ENCODE assay signal across 17 cellular contexts in the genomic region with DNA sequence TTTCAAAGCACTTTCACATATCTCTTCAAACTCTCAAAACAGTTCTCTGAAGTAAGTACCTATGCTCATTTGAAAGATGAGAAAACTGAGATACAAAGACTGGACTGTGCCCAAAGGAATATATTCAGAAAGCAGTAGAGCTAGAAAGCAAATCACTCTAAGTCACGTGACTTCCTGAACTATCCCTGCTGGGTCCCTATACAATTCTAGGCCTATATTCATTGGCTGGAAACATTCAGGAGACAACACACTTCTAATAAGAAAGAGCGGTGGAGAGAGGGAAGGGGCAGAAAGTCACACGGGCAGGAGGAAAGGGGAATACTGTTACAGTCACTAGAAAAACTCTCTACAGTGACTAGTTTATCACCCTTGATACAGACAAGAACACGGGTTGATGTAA.
DNase-seq lines count a peak whose midpoint lies in the region; ATAC-seq, FAIRE-seq and TF ChIP-seq lines count a peak whose summit lies in the region.
"Had no signal": no experiment of that assay in that cellular context is flagged by ENCODE, and none has a peak within 500 bp of the region (broad histone marks: within the 10 kb centered on the region; RNA-seq: fewer than 3 reads in every experiment).

No MANE protein-coding gene starts in this region.

- no peak for TF ChIP-seq RAD21 in K562 (CRISPR knock-in tag; conservative IDR thresholded peaks at IDR 0.05 in 1 of 2, IDR thresholded peaks at IDR 0.05 in 1 of 2)

- H4K20me1 ChIP-seq in K562 (replicated peaks; ENCODE audit: control insufficient read depth, insufficient read depth, low read length) = no peaks in the 10 kb centered on the region
- no peaks in the 10 kb centered on the region for H4K20me1 ChIP-seq in neural progenitor cell (ENCODE audit: low read depth)

- H3K27me3 ChIP-seq in A673 (replicated peaks; ENCODE audit: insufficient read depth, low read depth, low read length, poor library complexity) = no peaks in the 10 kb centered on the region
- no peaks in the 10 kb centered on the region for H3K27me3 ChIP-seq in HL-60 (ENCODE audit: insufficient read depth, poor library complexity, severe bottlenecking)
- no peaks in the 10 kb centered on the region for H3K27me3 ChIP-seq in K562 (ENCODE audit: control insufficient read depth in 2 of 2, insufficient read depth in 2 of 2, low read length in 2 of 2)
- no peaks in the 10 kb centered on the region for H3K27me3 ChIP-seq in neural progenitor cell
- H3K27me3 ChIP-seq in prostate gland (replicated peaks; ENCODE audit: insufficient read depth) = no peaks in the 10 kb centered on the region
- H3K27me3 ChIP-seq: BLaER1 treated with 17β-estradiol and CSF1 and Interleukin-3, amounts not matched to agents 10 nM and 100 nM had no signal

- no peak for FAIRE-seq in K562 (lab: Jason Lieb, UNC)

- H3K4me1 ChIP-seq in A673 (ENCODE audit: insufficient read depth, low read length, poor library complexity, severe bottlenecking) (peaks cover 7% of the 10 kb centered on the region), K562 (replicated peaks in 1 of 2; ENCODE audit: control insufficient read depth in 2 of 2, insufficient read depth in 2 of 2, low read length in 2 of 2) (no peaks in the 10 kb centered on the region), neural progenitor cell (peaks cover 32% of the 10 kb centered on the region), prostate gland (replicated peaks) (no peaks in the 10 kb centered on the region)

- H3K4me3 ChIP-seq in A673 (ENCODE audit: low read depth, low read length, poor library complexity, severe bottlenecking) (no peak overlapping the region), HL-60 (replicated peaks; ENCODE audit: insufficient read depth, low read length) (no peak overlapping the region), K562 (no peak overlapping the region), neural progenitor cell (no peak overlapping the region), prostate gland (no peak overlapping the region)
- H3K4me3 ChIP-seq: BLaER1 treated with 17β-estradiol and CSF1 and Interleukin-3, amounts not matched to agents 10 nM and 100 nM; GM23248 had no signal

- H2AFZ ChIP-seq in K562 (ENCODE audit: low read depth, low read length) (no peak overlapping the region), neural progenitor cell (replicated peaks) (no peak overlapping the region)
- H2AFZ ChIP-seq: GM23248 had no signal

- H3K9me3 Mint-ChIP-seq in neural progenitor cell = no peaks in the 10 kb centered on the region
- H3K9me3 Mint-ChIP-seq: CD8-positive, alpha-beta T cell; H9 had no signal

- H3K27ac ChIP-seq in A673 (ENCODE audit: low read depth, low read length, poor library complexity, severe bottlenecking) (no peak overlapping the region), HL-60 (replicated peaks) (peak overlapping the region; percentile 16), K562 (ENCODE audit: extremely low read depth, low read depth, low read length) (no peak overlapping the region), neural progenitor cell (peak overlapping the region; percentile 61), prostate gland (no peak overlapping the region)
- H3K27ac ChIP-seq: BLaER1 treated with 17β-estradiol and CSF1 and Interleukin-3, amounts not matched to agents 10 nM and 100 nM; GM23248; KMS-11 had no signal

- DNase-seq in A673 (ENCODE audit: low spot score) (peak; percentile 22), HL-60 (ENCODE audit: low read depth in 1 of 2, low spot score in 1 of 2) (no peak), K562 (ENCODE audit: extremely low read depth in 1 of 4, low spot score in 3 of 4) (no peak), neural progenitor cell (ENCODE audit: low spot score) (peak; percentile 17), prostate gland (ENCODE audit: low spot score) (no peak), H4 (ENCODE audit: low spot score) (no peak)
- DNase-seq: 8988T; Calu3; CD8-positive, alpha-beta T cell; DMS79 treated with DMSO at 0.1 percent for 48 hours; GF-D8; GM23248; H9 had no signal

- H3K9ac ChIP-seq in K562 (ENCODE audit: insufficient read depth in 1 of 2, low read depth in 2 of 2, low read length in 2 of 2) (no peak overlapping the region), neural progenitor cell (no peak overlapping the region)
- H3K9ac ChIP-seq: BLaER1 treated with 17β-estradiol and CSF1 and Interleukin-3, amounts not matched to agents 10 nM and 100 nM; GM23248; KMS-11 had no signal

- H3K27me3 Mint-ChIP-seq in neural progenitor cell (ENCODE audit: insufficient read depth, low read depth) = no peaks in the 10 kb centered on the region
- H3K27me3 Mint-ChIP-seq: B cell had no signal

- intact Hi-C loops in A673 (cut with micrococcal nuclease; ENCODE audit: unreplicated experiment) (no loop called here), K562 (cut with micrococcal nuclease) (no loop called here), prostate gland (cut with DNase I) (no loop called here)

- H3K4me1 Mint-ChIP-seq in neural progenitor cell = peaks cover 28% of the 10 kb centered on the region

- in situ Hi-C loops in K562 (cut with MboI) = no loop called here

- ATAC-seq in K562 (no peak), HG03457 (IDR thresholded peaks at IDR 0.05; ENCODE audit: unreplicated experiment) (no peak)
- ATAC-seq: CD8-positive, alpha-beta T cell had no signal

- H3K9me3 ChIP-seq in A673 (ENCODE audit: low read depth, low read length, poor library complexity, severe bottlenecking) = no peaks in the 10 kb centered on the region
- H3K9me3 ChIP-seq in K562 (replicated peaks; ENCODE audit: control insufficient read depth, insufficient read depth, low read depth, low read length) = no peaks in the 10 kb centered on the region
- H3K9me3 ChIP-seq in neural progenitor cell (ENCODE audit: low read depth) = no peaks in the 10 kb centered on the region
- no peaks in the 10 kb centered on the region for H3K9me3 ChIP-seq in prostate gland
- H3K9me3 ChIP-seq: BLaER1 treated with 17β-estradiol and CSF1 and Interleukin-3, amounts not matched to agents 10 nM and 100 nM had no signal

- H3K4me2 ChIP-seq in K562 (ENCODE audit: insufficient read depth, low read length) (no peak overlapping the region), neural progenitor cell (peak overlapping the region; percentile 38)
- H3K4me2 ChIP-seq: KMS-11 had no signal

- POLR2A ChIA-PET in A673 (lab: Charles Lee; ENCODE audit: low non-redundant PET) (no interaction called here), K562 (lab: Yijun Ruan, JAX) (no interaction called here)

- peaks cover 4% of the 10 kb centered on the region for H3K9me1 ChIP-seq in K562 (ENCODE audit: control insufficient read depth, insufficient read depth, low read length)

- no peak for TF ChIP-seq POLR2A in K562 (conservative IDR thresholded peaks at IDR 0.05)
- no peak for TF ChIP-seq POLR2A in prostate gland (IDR thresholded peaks at IDR 0.05)

- H3K36me3 ChIP-seq in A673 (ENCODE audit: insufficient read depth, low read length, poor library complexity, severe bottlenecking) = no peaks in the 10 kb centered on the region
- H3K36me3 ChIP-seq in K562 (ENCODE audit: control insufficient read depth, insufficient read depth, low read length) = peaks cover 7% of the 10 kb centered on the region; the same call in 2 of the 3 replicates
- H3K36me3 ChIP-seq in neural progenitor cell = no peaks in the 10 kb centered on the region
- no peaks in the 10 kb centered on the region for H3K36me3 ChIP-seq in prostate gland

- no peak for TF ChIP-seq EP300 in K562 (IDR thresholded peaks at IDR 0.05; ENCODE audit: low read length)

- peaks cover 7% of the 10 kb centered on the region for H3K36me3 Mint-ChIP-seq in neural progenitor cell

- TF ChIP-seq CTCF in A673 (conservative IDR thresholded peaks at IDR 0.05; ENCODE audit: low read depth, low read length) (no peak), HL-60 (IDR thresholded peaks at IDR 0.05; ENCODE audit: insufficient read depth, low read length) (no peak), K562 (IDR thresholded peaks at IDR 0.05 in 2 of 3, conservative IDR thresholded peaks at IDR 0.05 in 1 of 3; ENCODE audit: insufficient read depth in 2 of 3, low read depth in 1 of 3, low read length in 3 of 3) (no peak), neural progenitor cell (IDR thresholded peaks at IDR 0.05) (no peak), prostate gland (IDR thresholded peaks at IDR 0.05) (no peak)

- BruUV-seq in A673 (replicated peaks; lab: Mats Ljungman, UMichigan) (no TSS peak), K562 (replicated peaks; lab: Mats Ljungman, UMichigan) (no TSS peak)

- H3K4me3 Mint-ChIP-seq in neural progenitor cell = no peak overlapping the region
- H3K4me3 Mint-ChIP-seq: B cell; CD8-positive, alpha-beta T cell; H9 had no signal

- H3K79me2 ChIP-seq in K562 (ENCODE audit: control insufficient read depth, insufficient read depth, low read length) (peaks cover 4% of the 10 kb centered on the region; the same call in 1 of the 3 replicates), neural progenitor cell (ENCODE audit: low read depth) (peaks cover 11% of the 10 kb centered on the region)

- no peaks in the 10 kb centered on the region for H3F3A ChIP-seq in neural progenitor cell (ENCODE audit: low read depth)

- WGBS in K562 (ENCODE audit: insufficient coverage, low coverage, missing lambda C conversion rate) = 79% methylated on average over 4 of the region's 4 CpGs
- whole genome bisulfite sequencing in prostate gland = 92% methylated on average over 4 of the region's 4 CpGs

- H3K27ac Mint-ChIP-seq in neural progenitor cell = peak overlapping the region; percentile 19
- H3K27ac Mint-ChIP-seq: B cell; CD8-positive, alpha-beta T cell had no signal

- CTCF ChIA-PET in A673 (lab: Charles Lee) (no interaction called here), K562 (lab: Yijun Ruan, JAX; ENCODE audit: low intra/inter-chr PET ratio) (no interaction called here)

TF ChIP-seq in K562, 482 proteins besides CTCF, POLR2A, EP300 and RAD21 (continues in another document):
- TF ChIP-seq PHF8 (IDR thresholded peaks at IDR 0.05; ENCODE audit: borderline replicate concordance, low read length) (no peak), TRIM28 (IDR thresholded peaks at IDR 0.05) (no peak), HDAC3 (IDR thresholded peaks at IDR 0.05; ENCODE audit: borderline replicate concordance, partially characterized antibody) (no peak), ASH1L (IDR thresholded peaks at IDR 0.05; ENCODE audit: borderline replicate concordance, low read depth, partially characterized antibody) (no peak), CCNT2 (IDR thresholded peaks at IDR 0.05; ENCODE audit: borderline replicate concordance, extremely low read depth, insufficient read length, low read depth, low read length) (no peak), HDAC6 (IDR thresholded peaks at IDR 0.05; ENCODE audit: low read depth, low read length) (no peak)
- TF ChIP-seq, protein P1, sequence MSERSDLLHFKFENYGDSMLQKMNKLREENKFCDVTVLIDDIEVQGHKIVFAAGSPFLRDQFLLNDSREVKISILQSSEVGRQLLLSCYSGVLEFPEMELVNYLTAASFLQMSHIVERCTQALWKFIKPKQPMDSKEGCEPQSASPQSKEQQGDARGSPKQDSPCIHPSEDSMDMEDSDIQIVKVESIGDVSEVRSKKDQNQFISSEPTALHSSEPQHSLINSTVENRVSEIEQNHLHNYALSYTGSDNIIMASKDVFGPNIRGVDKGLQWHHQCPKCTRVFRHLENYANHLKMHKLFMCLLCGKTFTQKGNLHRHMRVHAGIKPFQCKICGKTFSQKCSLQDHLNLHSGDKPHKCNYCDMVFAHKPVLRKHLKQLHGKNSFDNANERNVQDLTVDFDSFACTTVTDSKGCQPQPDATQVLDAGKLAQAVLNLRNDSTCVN (CRISPR knock-in tag; IDR thresholded peaks at IDR 0.05) = no peak

Comparison
In these comparisons a context has a peak if more than half of its experiments do, and no peak if none do; other contexts are left out.
1. DNase-seq: peak in A673 (single experiment) and neural progenitor cell (single experiment); none in HL-60 (0 of 2), K562 (0 of 4), prostate gland (single experiment) and H4 (single experiment).
2. H3K27ac ChIP-seq: peak in HL-60 (single experiment) and neural progenitor cell (single experiment); none in A673 (single experiment), K562 (single experiment) and prostate gland (0 of 2).